Comparison of ENCODE assay signal across 10 cellular contexts in the genomic region with DNA sequence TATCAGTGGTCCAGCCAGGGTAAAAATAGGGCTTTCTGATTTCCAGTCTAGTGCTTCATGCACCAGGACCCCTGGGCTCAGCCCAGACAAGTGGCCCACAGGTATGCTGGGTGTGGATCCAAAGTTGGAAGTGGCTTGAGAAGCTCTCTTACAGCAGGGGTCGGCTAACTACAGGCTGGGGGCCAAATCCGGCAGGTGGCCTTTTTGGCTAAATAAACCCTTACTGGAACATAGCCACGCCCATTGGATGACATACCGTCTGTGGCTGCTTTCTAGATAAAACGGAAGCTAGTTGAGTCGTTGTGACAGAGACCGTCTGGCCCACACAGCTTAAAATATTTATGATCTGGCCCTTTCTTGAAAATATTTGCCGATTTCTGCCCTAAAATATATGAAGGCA.
DNase-seq lines count a peak whose midpoint lies in the region; ATAC-seq, FAIRE-seq and TF ChIP-seq lines count a peak whose summit lies in the region.
"Had no signal": no experiment of that assay in that cellular context is flagged by ENCODE, and none has a peak within 500 bp of the region (broad histone marks: within the 10 kb centered on the region; RNA-seq: fewer than 3 reads in every experiment).

No MANE protein-coding gene starts in this region.

- no peak overlapping the region for H2AFZ ChIP-seq in astrocyte (ENCODE audit: low read depth, low read length)

- H3K4me1 Mint-ChIP-seq in astrocyte (ENCODE audit: low read depth, unreplicated experiment) = peaks cover 5% of the 10 kb centered on the region
- no peaks in the 10 kb centered on the region for H3K4me1 Mint-ChIP-seq in stimulated activated effector memory CD8-positive, alpha-beta T cell treated with anti-CD3 and anti-CD28 coated beads, Interleukin-12 subunit alpha, Interleukin-12 subunit beta, amount 100 ng/mL, for 72 hours

- H3K27me3 ChIP-seq in right atrium auricular region (no peaks in the 10 kb centered on the region), astrocyte (ENCODE audit: insufficient read depth, low read length) (no peaks in the 10 kb centered on the region), testis (no peaks in the 10 kb centered on the region)
- H3K27me3 ChIP-seq: pancreas had no signal

- no peak overlapping the region for H3K9ac ChIP-seq in astrocyte (ENCODE audit: low read length)

- ATAC-seq in left ventricle myocardium superior = peak; percentile 20
- ATAC-seq in HG02798 (IDR thresholded peaks at IDR 0.05; ENCODE audit: poor library complexity, unreplicated experiment) = no peak
- ATAC-seq in stimulated activated effector memory CD8-positive, alpha-beta T cell treated with anti-CD3 and anti-CD28 coated beads, Interleukin-12 subunit alpha, Interleukin-12 subunit beta, amount 100 ng/mL, for 72 hours = no peak

- H3K36me3 ChIP-seq in right atrium auricular region (no peaks in the 10 kb centered on the region), astrocyte (ENCODE audit: insufficient read depth, low read length) (no peaks in the 10 kb centered on the region), testis (ENCODE audit: low read depth, missing control alignments) (no peaks in the 10 kb centered on the region)
- H3K36me3 ChIP-seq: pancreas had no signal

- H3K27me3 Mint-ChIP-seq in astrocyte (ENCODE audit: low read depth, unreplicated experiment) = no peaks in the 10 kb centered on the region

- no peak for TF ChIP-seq POLR2A in testis (IDR thresholded peaks at IDR 0.05)

- peaks cover 0 to 8% of the 10 kb centered on the region in 2 donors for H3K4me1 ChIP-seq in right atrium auricular region
- no peaks in the 10 kb centered on the region for H3K4me1 ChIP-seq in astrocyte (ENCODE audit: insufficient read depth, low read length)
- H3K4me1 ChIP-seq in testis = peaks cover 3% of the 10 kb centered on the region
- H3K4me1 ChIP-seq: pancreas had no signal

- WGBS in testis, 2 donors = 33 to 46% methylated on average over 8 of the region's 8 CpGs

- no peak overlapping the region for H3K4me3 Mint-ChIP-seq in astrocyte (ENCODE audit: unreplicated experiment)
- no peak overlapping the region for H3K4me3 Mint-ChIP-seq in stimulated activated effector memory CD8-positive, alpha-beta T cell treated with anti-CD3 and anti-CD28 coated beads, Interleukin-12 subunit alpha, Interleukin-12 subunit beta, amount 100 ng/mL, for 72 hours

- DNase-seq in left ventricle myocardium superior = peak; percentile 25
- no peak for DNase-seq in right atrium auricular region (ENCODE audit: low spot score)
- DNase-seq in NCI-H69 (lab: John Stamatoyannopoulos, UW) = peak; percentile 91
- DNase-seq in astrocyte (ENCODE audit: low read depth) = peak; percentile 14
- peak; percentile 51 for DNase-seq in testis
- no peak for DNase-seq in AG08396 (ENCODE audit: low spot score)
- DNase-seq in stimulated activated effector memory CD8-positive, alpha-beta T cell treated with anti-CD3 and anti-CD28 coated beads, Interleukin-12 subunit alpha, Interleukin-12 subunit beta, amount 100 ng/mL, for 72 hours (ENCODE audit: low spot score in 2 of 2) = no peak
- DNase-seq: hypothalamus, pancreas had no signal

- intact Hi-C loops in left ventricle myocardium superior (cut with micrococcal nuclease) = no loop called here
- intact Hi-C loops in testis (cut with DNase I; ENCODE audit: low total_unique reads) = loop anchor here (5.0 to 10.0 kb wide), 2 partner anchors 274 to 741 kb away; no protein-coding TSS in a partner anchor

- TF ChIP-seq CTCF in right atrium auricular region (IDR thresholded peaks at IDR 0.05) (no peak), astrocyte (IDR thresholded peaks at IDR 0.05; ENCODE audit: insufficient read depth, low read depth, low read length) (no peak), testis (IDR thresholded peaks at IDR 0.05) (no peak)

- no peak overlapping the region for H3K4me2 ChIP-seq in astrocyte (ENCODE audit: low read length)

- no peak overlapping the region for H3K4me3 ChIP-seq in right atrium auricular region
- no peak overlapping the region for H3K4me3 ChIP-seq in astrocyte (ENCODE audit: insufficient read depth, low read depth, low read length)
- H3K4me3 ChIP-seq in testis = no peak overlapping the region
- H3K4me3 ChIP-seq: pancreas had no signal

- no peaks in the 10 kb centered on the region for H3K79me2 ChIP-seq in astrocyte (ENCODE audit: insufficient read depth, low read length)

- H3K27ac Mint-ChIP-seq in astrocyte (ENCODE audit: unreplicated experiment) = no peak overlapping the region
- H3K27ac Mint-ChIP-seq in stimulated activated effector memory CD8-positive, alpha-beta T cell treated with anti-CD3 and anti-CD28 coated beads, Interleukin-12 subunit alpha, Interleukin-12 subunit beta, amount 100 ng/mL, for 72 hours = no peak overlapping the region

- no peak for FAIRE-seq in astrocyte (lab: Jason Lieb, UNC)
- FAIRE-seq: pancreas had no signal

- H3K27ac ChIP-seq in right atrium auricular region (no peak overlapping the region), astrocyte (ENCODE audit: low read depth, low read length) (no peak overlapping the region), testis (no peak overlapping the region)
- H3K27ac ChIP-seq: pancreas had no signal

- H4K20me1 ChIP-seq in astrocyte (ENCODE audit: insufficient read depth, low read length) = no peaks in the 10 kb centered on the region

- no peaks in the 10 kb centered on the region for H3K9me3 ChIP-seq in right atrium auricular region
- H3K9me3 ChIP-seq in astrocyte (ENCODE audit: insufficient read depth, low read depth, low read length) = no peaks in the 10 kb centered on the region
- H3K9me3 ChIP-seq in testis = no peaks in the 10 kb centered on the region
- H3K9me3 ChIP-seq: pancreas had no signal

- no peaks in the 10 kb centered on the region for H3K9me3 Mint-ChIP-seq in astrocyte (ENCODE audit: unreplicated experiment)
- H3K9me3 Mint-ChIP-seq in stimulated activated effector memory CD8-positive, alpha-beta T cell treated with anti-CD3 and anti-CD28 coated beads, Interleukin-12 subunit alpha, Interleukin-12 subunit beta, amount 100 ng/mL, for 72 hours = no peaks in the 10 kb centered on the region

- H3K36me3 Mint-ChIP-seq in astrocyte (ENCODE audit: low read depth, unreplicated experiment) = no peaks in the 10 kb centered on the region
- H3K36me3 Mint-ChIP-seq in stimulated activated effector memory CD8-positive, alpha-beta T cell treated with anti-CD3 and anti-CD28 coated beads, Interleukin-12 subunit alpha, Interleukin-12 subunit beta, amount 100 ng/mL, for 72 hours = no peaks in the 10 kb centered on the region

Comparison
In these comparisons a context has a peak if more than half of its experiments do, and no peak if none do; other contexts are left out.
1. DNase-seq: peak in left ventricle myocardium superior (single experiment), NCI-H69 (single experiment), astrocyte (single experiment) and testis (single experiment); none in right atrium auricular region (single experiment), AG08396 (single experiment) and stimulated activated effector memory CD8-positive, alpha-beta T cell treated with anti-CD3 and anti-CD28 coated beads, Interleukin-12 subunit alpha, Interleukin-12 subunit beta, amount 100 ng/mL, for 72 hours (0 of 2).